ENCODE assay signal across 1 cellular context in the genomic region with DNA sequence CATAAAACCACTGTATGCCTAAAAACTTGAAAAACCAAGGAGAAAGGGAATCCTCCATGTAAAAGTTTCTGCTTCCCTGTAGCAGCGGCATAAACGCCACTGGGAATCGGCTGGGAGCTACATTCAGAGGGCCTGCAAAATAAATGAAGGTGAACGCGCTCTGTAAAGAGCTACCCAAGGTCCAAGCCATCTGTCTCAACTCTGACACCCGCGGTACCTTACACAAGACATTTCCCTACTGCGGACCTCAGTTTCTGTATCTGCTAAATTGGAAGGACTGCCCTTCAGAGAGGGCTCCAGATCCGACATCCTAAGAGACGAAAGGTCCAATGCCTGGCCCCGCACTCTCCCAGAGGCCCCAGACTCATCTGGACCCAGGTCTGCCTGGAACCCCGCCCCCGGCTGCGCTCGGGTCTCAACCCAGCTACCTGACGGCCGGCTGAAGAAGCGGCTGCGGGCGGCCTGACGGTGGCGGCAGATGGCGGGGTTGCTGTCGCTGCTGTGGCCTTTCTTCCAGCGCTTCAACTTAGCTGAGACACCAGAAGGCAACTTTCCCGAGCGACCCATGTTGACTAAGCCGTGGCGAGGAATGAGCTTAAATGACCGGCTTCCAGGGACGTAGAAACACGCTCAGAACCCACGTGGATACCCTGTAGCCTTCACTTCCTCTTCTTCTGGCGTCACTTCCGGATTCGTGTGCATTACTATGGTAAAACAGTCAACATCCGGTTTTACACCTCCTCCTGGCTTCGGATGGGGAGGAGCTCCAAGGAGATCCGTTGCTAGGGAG.
TF ChIP-seq lines count a peak whose summit lies in the region.

A gene with protein sequence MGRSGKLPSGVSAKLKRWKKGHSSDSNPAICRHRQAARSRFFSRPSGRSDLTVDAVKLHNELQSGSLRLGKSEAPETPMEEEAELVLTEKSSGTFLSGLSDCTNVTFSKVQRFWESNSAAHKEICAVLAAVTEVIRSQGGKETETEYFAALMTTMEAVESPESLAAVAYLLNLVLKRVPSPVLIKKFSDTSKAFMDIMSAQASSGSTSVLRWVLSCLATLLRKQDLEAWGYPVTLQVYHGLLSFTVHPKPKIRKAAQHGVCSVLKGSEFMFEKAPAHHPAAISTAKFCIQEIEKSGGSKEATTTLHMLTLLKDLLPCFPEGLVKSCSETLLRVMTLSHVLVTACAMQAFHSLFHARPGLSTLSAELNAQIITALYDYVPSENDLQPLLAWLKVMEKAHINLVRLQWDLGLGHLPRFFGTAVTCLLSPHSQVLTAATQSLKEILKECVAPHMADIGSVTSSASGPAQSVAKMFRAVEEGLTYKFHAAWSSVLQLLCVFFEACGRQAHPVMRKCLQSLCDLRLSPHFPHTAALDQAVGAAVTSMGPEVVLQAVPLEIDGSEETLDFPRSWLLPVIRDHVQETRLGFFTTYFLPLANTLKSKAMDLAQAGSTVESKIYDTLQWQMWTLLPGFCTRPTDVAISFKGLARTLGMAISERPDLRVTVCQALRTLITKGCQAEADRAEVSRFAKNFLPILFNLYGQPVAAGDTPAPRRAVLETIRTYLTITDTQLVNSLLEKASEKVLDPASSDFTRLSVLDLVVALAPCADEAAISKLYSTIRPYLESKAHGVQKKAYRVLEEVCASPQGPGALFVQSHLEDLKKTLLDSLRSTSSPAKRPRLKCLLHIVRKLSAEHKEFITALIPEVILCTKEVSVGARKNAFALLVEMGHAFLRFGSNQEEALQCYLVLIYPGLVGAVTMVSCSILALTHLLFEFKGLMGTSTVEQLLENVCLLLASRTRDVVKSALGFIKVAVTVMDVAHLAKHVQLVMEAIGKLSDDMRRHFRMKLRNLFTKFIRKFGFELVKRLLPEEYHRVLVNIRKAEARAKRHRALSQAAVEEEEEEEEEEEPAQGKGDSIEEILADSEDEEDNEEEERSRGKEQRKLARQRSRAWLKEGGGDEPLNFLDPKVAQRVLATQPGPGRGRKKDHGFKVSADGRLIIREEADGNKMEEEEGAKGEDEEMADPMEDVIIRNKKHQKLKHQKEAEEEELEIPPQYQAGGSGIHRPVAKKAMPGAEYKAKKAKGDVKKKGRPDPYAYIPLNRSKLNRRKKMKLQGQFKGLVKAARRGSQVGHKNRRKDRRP (N-terminal part only) (minus strand): TSS at position 676 of the 790 bp plus-strand sequence. CDS start 109 bp downstream, at position 567.

TF ChIP-seq in K562, 482 proteins besides CTCF, POLR2A, EP300 and RAD21 (continued from another document and continues in another):
- TF ChIP-seq, protein P1, sequence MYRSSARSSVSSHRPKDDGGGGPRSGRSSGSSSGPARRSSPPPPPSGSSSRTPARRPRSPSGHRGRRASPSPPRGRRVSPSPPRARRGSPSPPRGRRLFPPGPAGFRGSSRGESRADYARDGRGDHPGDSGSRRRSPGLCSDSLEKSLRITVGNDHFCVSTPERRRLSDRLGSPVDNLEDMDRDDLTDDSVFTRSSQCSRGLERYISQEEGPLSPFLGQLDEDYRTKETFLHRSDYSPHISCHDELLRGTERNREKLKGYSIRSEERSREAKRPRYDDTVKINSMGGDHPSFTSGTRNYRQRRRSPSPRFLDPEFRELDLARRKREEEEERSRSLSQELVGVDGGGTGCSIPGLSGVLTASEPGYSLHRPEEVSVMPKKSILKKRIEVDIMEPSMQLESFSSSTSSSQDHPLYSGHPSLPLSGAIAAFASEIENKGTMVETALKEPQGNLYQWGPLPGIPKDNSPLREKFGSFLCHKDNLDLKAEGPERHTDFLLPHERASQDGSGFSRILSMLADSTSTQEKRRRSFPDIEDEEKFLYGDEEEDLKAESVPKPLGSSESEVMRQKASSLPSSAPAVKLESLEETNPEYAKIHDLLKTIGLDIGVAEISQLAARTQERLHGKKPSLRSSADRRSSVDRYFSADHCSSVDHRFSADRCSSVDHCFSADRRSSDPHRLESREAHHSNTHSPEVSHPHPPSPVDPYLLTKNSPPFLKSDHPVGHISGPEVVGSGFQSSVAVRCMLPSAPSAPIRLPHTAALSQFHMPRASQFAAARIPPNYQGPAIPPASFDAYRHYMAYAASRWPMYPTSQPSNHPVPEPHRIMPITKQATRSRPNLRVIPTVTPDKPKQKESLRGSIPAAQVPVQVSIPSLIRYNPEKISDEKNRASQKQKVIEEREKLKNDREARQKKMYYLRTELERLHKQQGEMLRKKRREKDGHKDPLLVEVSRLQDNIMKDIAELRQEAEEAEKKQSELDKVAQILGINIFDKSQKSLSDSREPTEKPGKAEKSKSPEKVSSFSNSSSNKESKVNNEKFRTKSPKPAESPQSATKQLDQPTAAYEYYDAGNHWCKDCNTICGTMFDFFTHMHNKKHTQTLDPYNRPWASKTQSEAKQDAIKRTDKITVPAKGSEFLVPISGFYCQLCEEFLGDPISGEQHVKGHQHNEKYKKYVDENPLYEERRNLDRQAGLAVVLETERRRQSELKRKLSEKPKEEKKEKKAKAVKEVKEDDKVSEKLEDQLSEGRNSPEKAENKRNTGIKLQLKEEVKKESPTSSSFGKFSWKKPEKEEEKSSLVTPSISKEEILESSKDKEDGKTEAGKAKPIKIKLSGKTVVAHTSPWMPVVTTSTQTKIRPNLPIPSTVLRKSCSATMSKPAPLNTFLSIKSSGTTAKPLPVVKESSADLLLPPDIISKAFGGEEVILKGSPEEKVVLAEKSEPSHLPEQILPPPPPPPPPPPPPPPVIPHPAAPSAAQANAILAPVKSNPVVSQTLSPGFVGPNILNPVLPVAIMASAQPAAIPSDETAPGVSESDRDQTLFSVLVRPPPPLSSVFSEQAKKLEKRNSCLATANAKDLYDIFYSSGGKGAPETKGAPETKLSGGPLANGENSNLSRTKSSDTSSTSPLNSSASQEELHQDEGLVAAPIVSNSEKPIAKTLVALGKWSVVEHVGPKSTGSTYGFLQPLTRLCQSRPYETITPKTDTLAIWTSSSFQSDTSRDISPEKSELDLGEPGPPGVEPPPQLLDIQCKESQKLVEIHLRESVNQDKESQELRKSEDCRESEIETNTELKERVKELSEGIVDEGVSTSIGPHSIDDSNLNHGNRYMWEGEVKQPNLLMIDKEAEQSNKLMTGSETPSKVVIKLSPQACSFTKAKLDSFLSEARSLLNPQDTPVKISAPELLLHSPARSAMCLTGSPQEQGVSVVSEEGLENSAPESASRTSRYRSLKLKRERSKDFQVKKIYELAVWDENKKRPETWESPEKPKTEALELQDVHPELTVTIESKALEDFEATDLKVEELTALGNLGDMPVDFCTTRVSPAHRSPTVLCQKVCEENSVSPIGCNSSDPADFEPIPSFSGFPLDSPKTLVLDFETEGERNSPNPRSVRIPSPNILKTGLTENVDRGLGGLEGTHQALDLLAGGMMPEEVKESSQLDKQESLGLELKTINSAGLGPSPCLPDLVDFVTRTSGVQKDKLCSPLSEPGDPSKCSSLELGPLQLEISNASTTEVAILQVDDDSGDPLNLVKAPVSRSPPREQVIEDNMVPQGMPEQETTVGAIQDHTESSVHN (IDR thresholded peaks at IDR 0.05; ENCODE audit: borderline replicate concordance in 1 of 2, low read depth in 1 of 2) = no peak
- no peak for TF ChIP-seq NFXL1 (CRISPR knock-in tag; IDR thresholded peaks at IDR 0.05)
- no peak for TF ChIP-seq RBM34 (IDR thresholded peaks at IDR 0.05; ENCODE audit: borderline replicate concordance, insufficient read depth, low read length)
- TF ChIP-seq PTBP1 (IDR thresholded peaks at IDR 0.05; ENCODE audit: low read depth, low read length) = no peak
- TF ChIP-seq KAT2B (IDR thresholded peaks at IDR 0.05; ENCODE audit: low read depth, low read length) = no peak
- no peak for TF ChIP-seq TAF15 (IDR thresholded peaks at IDR 0.05; ENCODE audit: low read depth, low read length)
- TF ChIP-seq ZNF274 (IDR thresholded peaks at IDR 0.05; ENCODE audit: borderline replicate concordance, low read depth, low read length) = no peak
- no peak for TF ChIP-seq FOSL1 (tag; conservative IDR thresholded peaks at IDR 0.05)
- TF ChIP-seq ZNF253 (CRISPR knock-in tag; conservative IDR thresholded peaks at IDR 0.05) = no peak
- TF ChIP-seq HCFC1 (IDR thresholded peaks at IDR 0.05; ENCODE audit: low read depth, low read length) = peak; percentile 52
- TF ChIP-seq TARDBP (IDR thresholded peaks at IDR 0.05) = no peak
- TF ChIP-seq GABPA (tag; conservative IDR thresholded peaks at IDR 0.05; ENCODE audit: low read depth) = peak; percentile 96
- no peak for TF ChIP-seq ZC3H11A (IDR thresholded peaks at IDR 0.05; ENCODE audit: low read depth, low read length)
- no peak for TF ChIP-seq ZNF589 (CRISPR knock-in tag; IDR thresholded peaks at IDR 0.05; ENCODE audit: low read depth)
- TF ChIP-seq, protein P2, sequence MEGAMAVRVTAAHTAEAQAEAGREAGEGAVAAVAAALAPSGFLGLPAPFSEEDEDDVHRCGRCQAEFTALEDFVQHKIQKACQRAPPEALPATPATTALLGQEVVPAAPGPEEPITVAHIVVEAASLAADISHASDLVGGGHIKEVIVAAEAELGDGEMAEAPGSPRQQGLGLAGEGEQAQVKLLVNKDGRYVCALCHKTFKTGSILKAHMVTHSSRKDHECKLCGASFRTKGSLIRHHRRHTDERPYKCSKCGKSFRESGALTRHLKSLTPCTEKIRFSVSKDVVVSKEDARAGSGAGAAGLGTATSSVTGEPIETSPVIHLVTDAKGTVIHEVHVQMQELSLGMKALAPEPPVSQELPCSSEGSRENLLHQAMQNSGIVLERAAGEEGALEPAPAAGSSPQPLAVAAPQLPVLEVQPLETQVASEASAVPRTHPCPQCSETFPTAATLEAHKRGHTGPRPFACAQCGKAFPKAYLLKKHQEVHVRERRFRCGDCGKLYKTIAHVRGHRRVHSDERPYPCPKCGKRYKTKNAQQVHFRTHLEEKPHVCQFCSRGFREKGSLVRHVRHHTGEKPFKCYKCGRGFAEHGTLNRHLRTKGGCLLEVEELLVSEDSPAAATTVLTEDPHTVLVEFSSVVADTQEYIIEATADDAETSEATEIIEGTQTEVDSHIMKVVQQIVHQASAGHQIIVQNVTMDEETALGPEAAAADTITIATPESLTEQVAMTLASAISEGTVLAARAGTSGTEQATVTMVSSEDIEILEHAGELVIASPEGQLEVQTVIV (CRISPR knock-in tag; IDR thresholded peaks at IDR 0.05; ENCODE audit: borderline replicate concordance) = no peak
- no peak for TF ChIP-seq NFIC (IDR thresholded peaks at IDR 0.05)
- TF ChIP-seq, protein P3, sequence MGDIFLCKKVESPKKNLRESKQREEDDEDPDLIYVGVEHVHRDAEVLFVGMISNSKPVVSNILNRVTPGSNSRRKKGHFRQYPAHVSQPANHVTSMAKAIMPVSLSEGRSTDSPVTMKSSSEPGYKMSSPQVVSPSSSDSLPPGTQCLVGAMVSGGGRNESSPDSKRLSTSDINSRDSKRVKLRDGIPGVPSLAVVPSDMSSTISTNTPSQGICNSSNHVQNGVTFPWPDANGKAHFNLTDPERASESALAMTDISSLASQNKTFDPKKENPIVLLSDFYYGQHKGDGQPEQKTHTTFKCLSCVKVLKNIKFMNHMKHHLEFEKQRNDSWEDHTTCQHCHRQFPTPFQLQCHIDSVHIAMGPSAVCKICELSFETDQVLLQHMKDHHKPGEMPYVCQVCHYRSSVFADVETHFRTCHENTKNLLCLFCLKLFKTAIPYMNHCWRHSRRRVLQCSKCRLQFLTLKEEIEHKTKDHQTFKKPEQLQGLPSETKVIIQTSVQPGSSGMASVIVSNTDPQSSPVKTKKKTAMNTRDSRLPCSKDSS (IDR thresholded peaks at IDR 0.05; ENCODE audit: low read depth, partially characterized antibody) = no peak
- no peak for TF ChIP-seq ZNF644 (tag; IDR thresholded peaks at IDR 0.05; ENCODE audit: low read depth)
- TF ChIP-seq, protein P4, sequence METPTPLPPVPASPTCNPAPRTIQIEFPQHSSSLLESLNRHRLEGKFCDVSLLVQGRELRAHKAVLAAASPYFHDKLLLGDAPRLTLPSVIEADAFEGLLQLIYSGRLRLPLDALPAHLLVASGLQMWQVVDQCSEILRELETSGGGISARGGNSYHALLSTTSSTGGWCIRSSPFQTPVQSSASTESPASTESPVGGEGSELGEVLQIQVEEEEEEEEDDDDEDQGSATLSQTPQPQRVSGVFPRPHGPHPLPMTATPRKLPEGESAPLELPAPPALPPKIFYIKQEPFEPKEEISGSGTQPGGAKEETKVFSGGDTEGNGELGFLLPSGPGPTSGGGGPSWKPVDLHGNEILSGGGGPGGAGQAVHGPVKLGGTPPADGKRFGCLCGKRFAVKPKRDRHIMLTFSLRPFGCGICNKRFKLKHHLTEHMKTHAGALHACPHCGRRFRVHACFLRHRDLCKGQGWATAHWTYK (CRISPR knock-in tag; IDR thresholded peaks at IDR 0.05) = no peak
- TF ChIP-seq, protein P5, sequence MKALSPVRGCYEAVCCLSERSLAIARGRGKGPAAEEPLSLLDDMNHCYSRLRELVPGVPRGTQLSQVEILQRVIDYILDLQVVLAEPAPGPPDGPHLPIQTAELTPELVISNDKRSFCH (CRISPR knock-in tag; IDR thresholded peaks at IDR 0.05) = no peak
- TF ChIP-seq, protein P5 (tag; IDR thresholded peaks at IDR 0.05) = no peak
- no peak for TF ChIP-seq SAFB (IDR thresholded peaks at IDR 0.05; ENCODE audit: borderline replicate concordance, low read depth, low read length)
- no peak for TF ChIP-seq NCOA2 (IDR thresholded peaks at IDR 0.05; ENCODE audit: partially characterized antibody in 2 of 2)
- no peak for TF ChIP-seq DNMT1 (IDR thresholded peaks at IDR 0.05)
- TF ChIP-seq, protein P6, sequence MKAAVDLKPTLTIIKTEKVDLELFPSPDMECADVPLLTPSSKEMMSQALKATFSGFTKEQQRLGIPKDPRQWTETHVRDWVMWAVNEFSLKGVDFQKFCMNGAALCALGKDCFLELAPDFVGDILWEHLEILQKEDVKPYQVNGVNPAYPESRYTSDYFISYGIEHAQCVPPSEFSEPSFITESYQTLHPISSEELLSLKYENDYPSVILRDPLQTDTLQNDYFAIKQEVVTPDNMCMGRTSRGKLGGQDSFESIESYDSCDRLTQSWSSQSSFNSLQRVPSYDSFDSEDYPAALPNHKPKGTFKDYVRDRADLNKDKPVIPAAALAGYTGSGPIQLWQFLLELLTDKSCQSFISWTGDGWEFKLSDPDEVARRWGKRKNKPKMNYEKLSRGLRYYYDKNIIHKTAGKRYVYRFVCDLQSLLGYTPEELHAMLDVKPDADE (conservative IDR thresholded peaks at IDR 0.05; ENCODE audit: control insufficient read depth, low read depth, low read length) = peak; percentile 51; the same call in 1 of the 2 replicates
- TF ChIP-seq, protein P7, sequence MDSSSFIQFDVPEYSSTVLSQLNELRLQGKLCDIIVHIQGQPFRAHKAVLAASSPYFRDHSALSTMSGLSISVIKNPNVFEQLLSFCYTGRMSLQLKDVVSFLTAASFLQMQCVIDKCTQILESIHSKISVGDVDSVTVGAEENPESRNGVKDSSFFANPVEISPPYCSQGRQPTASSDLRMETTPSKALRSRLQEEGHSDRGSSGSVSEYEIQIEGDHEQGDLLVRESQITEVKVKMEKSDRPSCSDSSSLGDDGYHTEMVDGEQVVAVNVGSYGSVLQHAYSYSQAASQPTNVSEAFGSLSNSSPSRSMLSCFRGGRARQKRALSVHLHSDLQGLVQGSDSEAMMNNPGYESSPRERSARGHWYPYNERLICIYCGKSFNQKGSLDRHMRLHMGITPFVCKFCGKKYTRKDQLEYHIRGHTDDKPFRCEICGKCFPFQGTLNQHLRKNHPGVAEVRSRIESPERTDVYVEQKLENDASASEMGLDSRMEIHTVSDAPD (CRISPR knock-in tag; IDR thresholded peaks at IDR 0.05) = no peak
- TF ChIP-seq RBM39 (optimal IDR thresholded peaks at IDR 0.05; ENCODE audit: low read depth, low read length) = no peak
- TF ChIP-seq PRPF4 (IDR thresholded peaks at IDR 0.05; ENCODE audit: insufficient read depth, low read depth, low read length, poor library complexity, severe bottlenecking) = no peak
- no peak for TF ChIP-seq ZNF124 (CRISPR knock-in tag; IDR thresholded peaks at IDR 0.05)
- TF ChIP-seq STAT5B (CRISPR knock-in tag; IDR thresholded peaks at IDR 0.05) = no peak
- TF ChIP-seq TBP (optimal IDR thresholded peaks at IDR 0.05; ENCODE audit: low read depth, low read length) = peak; percentile 64
- TF ChIP-seq ZNF764 (CRISPR knock-in tag; IDR thresholded peaks at IDR 0.05; ENCODE audit: low read depth) = no peak
- TF ChIP-seq ZNF143 (CRISPR knock-in tag; IDR thresholded peaks at IDR 0.05) = no peak
